In the genomic region with DNA sequence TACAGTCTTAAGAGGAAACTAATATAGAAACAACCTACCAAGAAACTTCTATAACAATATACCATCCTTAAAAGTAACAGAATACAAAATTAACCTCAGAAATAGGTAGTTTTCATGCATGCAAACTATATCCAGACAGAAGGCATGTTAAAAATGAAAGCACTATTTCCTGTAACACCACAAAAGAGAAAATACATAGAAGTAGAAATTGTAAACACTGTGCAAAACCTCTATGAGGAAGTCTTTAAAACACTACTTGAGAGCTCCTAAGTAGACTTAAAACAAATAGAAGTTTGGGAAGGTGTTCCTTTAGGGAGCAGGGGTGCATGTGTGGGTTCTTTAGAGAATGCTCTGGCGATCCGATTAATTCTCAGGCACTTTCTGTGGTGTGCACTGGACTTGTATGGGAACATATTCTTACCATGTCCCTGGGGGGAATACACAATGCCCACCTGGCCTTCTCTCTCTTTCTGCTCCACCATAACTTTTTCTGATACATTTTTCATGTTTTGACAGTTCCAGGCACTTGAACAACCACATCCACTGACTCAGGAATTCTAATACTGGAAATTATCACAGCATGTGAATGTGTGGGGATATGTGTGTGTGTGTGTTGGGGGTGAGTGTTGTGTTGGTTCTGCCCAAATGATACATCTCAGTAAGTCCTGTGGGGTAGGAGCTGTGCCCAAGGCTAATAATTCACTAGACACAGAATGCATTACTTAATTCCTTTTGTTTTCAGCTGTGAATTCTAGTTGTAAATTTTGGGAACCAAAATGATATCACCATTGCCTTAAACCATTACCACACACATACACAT, we compare ENCODE assay signal across 12 cellular contexts.
DNase-seq lines count a peak whose midpoint lies in the region; ATAC-seq and TF ChIP-seq lines count a peak whose summit lies in the region.
"Had no signal": no experiment of that assay in that cellular context is flagged by ENCODE, and none has a peak within 500 bp of the region (broad histone marks: within the 10 kb centered on the region; RNA-seq: fewer than 3 reads in every experiment).

No MANE protein-coding gene starts in this region.

- H3K27me3 Mint-ChIP-seq in effector memory CD8-positive, alpha-beta T cell, result no peaks in the 10 kb centered on the region

- no peak overlapping the region for H2AK5ac ChIP-seq in IMR-90 (ENCODE audit: low read depth, low read length)

- H4K8ac ChIP-seq in IMR-90 (ENCODE audit: low read depth in 2 of 2, low read length in 2 of 2), result no peak overlapping the region

- H3K4me2 ChIP-seq in IMR-90 (ENCODE audit: low read depth, low read length), result no peak overlapping the region

- CTCF ChIA-PET in IMR-90 (lab: Yijun Ruan, JAX), result no interaction called here

- H3K27ac Mint-ChIP-seq in effector memory CD8-positive, alpha-beta T cell, result peak overlapping the region; percentile 77 to 86

- no TSS peak for BruUV-seq in IMR-90 (replicated peaks; lab: Mats Ljungman, UMichigan)

- H2BK120ac ChIP-seq in IMR-90 (ENCODE audit: low read depth, low read length), result no peak overlapping the region

- intact Hi-C loops in IMR-90 (cut with micrococcal nuclease), result no loop called here
- intact Hi-C loops in left cardiac atrium (cut with DNase I), result loop anchor here in 1 of 2 donors (10.0 kb wide), 1 partner anchor 868 kb away; a partner anchor contains a TSS

- H3K9me3 ChIP-seq in IMR-90 (ENCODE audit: control insufficient read depth, insufficient read depth, low read length) (no peaks in the 10 kb centered on the region), SJCRH30 (replicated peaks) (no peaks in the 10 kb centered on the region)

- 0 out of 2 replicates have a peak overlapping the region, but pooled peaks have one; percentile 35 for H3K14ac ChIP-seq in IMR-90 (replicated peaks; ENCODE audit: low read depth, low read length)

- ATAC-seq in GM18858 (IDR thresholded peaks at IDR 0.05; ENCODE audit: unreplicated experiment) (peak; percentile 59), GM21526 (IDR thresholded peaks at IDR 0.05; ENCODE audit: low FRiP score, unreplicated experiment) (peak; percentile 57), IMR-90 (ENCODE audit: low read depth) (no peak), HG02973 (IDR thresholded peaks at IDR 0.05; ENCODE audit: unreplicated experiment) (no peak), left cardiac atrium (no peak)
- peak; percentile 49 for ATAC-seq in effector memory CD8-positive, alpha-beta T cell (replicated peaks)
- ATAC-seq: left lobe of liver had no signal

- H3K79me1 ChIP-seq in IMR-90 (ENCODE audit: low read depth in 1 of 2, low read length in 2 of 2), result no peaks in the 10 kb centered on the region

- H3K36me3 ChIP-seq in IMR-90 (ENCODE audit: control insufficient read depth, insufficient read depth, low read length), result no peaks in the 10 kb centered on the region
- H3K36me3 ChIP-seq in SJCRH30, result no peaks in the 10 kb centered on the region

- WGBS in IMR-90 (ENCODE audit: extremely low coverage in 2 of 2, insufficient read length in 1 of 2), 2 experiments, result no CpG with 5 or more reads among the region's 2 CpGs

- H4K91ac ChIP-seq in IMR-90 (ENCODE audit: insufficient read depth, low read depth, low read length), result no peak overlapping the region

- POLR2A ChIA-PET in IMR-90 (lab: Charles Lee; ENCODE audit: unreplicated experiment), result no interaction called here

- peaks cover 20 to 27% of the 10 kb centered on the region in 2 donors for H3K4me1 Mint-ChIP-seq in effector memory CD8-positive, alpha-beta T cell (ENCODE audit: low read depth in 2 of 2)

- H2BK5ac ChIP-seq in IMR-90 (ENCODE audit: low read depth, low read length, poor library complexity, severe bottlenecking), result no peak overlapping the region

- H3K9me3 Mint-ChIP-seq in effector memory CD8-positive, alpha-beta T cell, result peaks cover 0 to 1% of the 10 kb centered on the region in 2 donors

- no peak overlapping the region for H2AFZ ChIP-seq in IMR-90 (replicated peaks; ENCODE audit: low read length, poor library complexity)

- dilution Hi-C loops in IMR-90 (cut with HindIII; ENCODE audit: low sequenced_read_pairs, unreplicated experiment), result no loop called here

- no peak overlapping the region for H4K5ac ChIP-seq in IMR-90 (ENCODE audit: low read depth, low read length)

- H2BK15ac ChIP-seq in IMR-90 (ENCODE audit: low read depth, low read length), result no peak overlapping the region

- H2BK20ac ChIP-seq in IMR-90 (ENCODE audit: low read depth, low read length), result no peak overlapping the region

- no peak overlapping the region for H3K23ac ChIP-seq in IMR-90 (ENCODE audit: low read depth, low read length)

- H3K4me1 ChIP-seq in IMR-90 (ENCODE audit: control insufficient read depth, insufficient read depth, low read length) (no peaks in the 10 kb centered on the region), SJCRH30 (no peaks in the 10 kb centered on the region)

- H3K9me1 ChIP-seq in IMR-90 (ENCODE audit: insufficient read depth, low read length), result no peaks in the 10 kb centered on the region

- H3K27me3 ChIP-seq in IMR-90 (ENCODE audit: control insufficient read depth, insufficient read depth, low read length) (no peaks in the 10 kb centered on the region), SJCRH30 (no peaks in the 10 kb centered on the region)

- peak overlapping the region; percentile 38 for H3K4me3 Mint-ChIP-seq in effector memory CD8-positive, alpha-beta T cell

- no peaks in the 10 kb centered on the region for H3K36me3 Mint-ChIP-seq in effector memory CD8-positive, alpha-beta T cell (ENCODE audit: insufficient read depth)

- H3K4me3 ChIP-seq in IMR-90 (ENCODE audit: insufficient read depth, low read depth, low read length), result no peak overlapping the region
- no peak overlapping the region for H3K4me3 ChIP-seq in SJCRH30

- TF ChIP-seq RAD21 in IMR-90 (IDR thresholded peaks at IDR 0.05; ENCODE audit: low read length), result no peak

- H3K9ac ChIP-seq in IMR-90 (ENCODE audit: low read depth, low read length), result no peak overlapping the region

- H3K18ac ChIP-seq in IMR-90 (ENCODE audit: low read depth, low read length), result no peak overlapping the region

- DNase-seq in IMR-90 (no peak), NCI-H2227 treated with DMSO at 0.1 percent for 48 hours (lab: John Stamatoyannopoulos, UW) (no peak), SJCRH30 (no peak), left cardiac atrium (no peak)
- no peak for DNase-seq in effector memory CD8-positive, alpha-beta T cell
- DNase-seq: dermis blood vessel endothelial cell; RPMI8226; stimulated activated CD4-positive, alpha-beta T cell treated with anti-CD3 and anti-CD28 coated beads, Interleukin-12 subunit alpha, Interleukin-12 subunit beta, amount 100 ng/mL, for 4 hours had no signal

- H3K4ac ChIP-seq in IMR-90 (ENCODE audit: low read depth, low read length), result no peak overlapping the region

- TF ChIP-seq CTCF in IMR-90 (conservative IDR thresholded peaks at IDR 0.05; ENCODE audit: low read depth, low read length), result no peak

- H3K27ac ChIP-seq in IMR-90 (ENCODE audit: insufficient read depth, low read length), result no peak overlapping the region
- H3K27ac ChIP-seq in SJCRH30, result no peak overlapping the region

- no peaks in the 10 kb centered on the region for H4K20me1 ChIP-seq in IMR-90 (ENCODE audit: insufficient read depth, low read length)

- in situ Hi-C loops in IMR-90 (cut with MboI; ENCODE audit: low sequenced_read_pairs), result no loop called here

- no peak for TF ChIP-seq POLR2A in IMR-90 (IDR thresholded peaks at IDR 0.05; ENCODE audit: low read depth, low read length)

- no peak overlapping the region for H2AK9ac ChIP-seq in IMR-90 (replicated peaks; ENCODE audit: low read depth, low read length, poor library complexity)

- no peak overlapping the region for H3K56ac ChIP-seq in IMR-90 (ENCODE audit: extremely low read depth, insufficient read depth, low read length)

TF ChIP-seq in IMR-90, 13 proteins besides CTCF, POLR2A, EP300 and RAD21:
- TF ChIP-seq CHD1 (IDR thresholded peaks at IDR 0.05; ENCODE audit: low read depth, low read length) (no peak), MXI1 (IDR thresholded peaks at IDR 0.05; ENCODE audit: borderline replicate concordance, low read depth, low read length) (no peak), MAZ (IDR thresholded peaks at IDR 0.05; ENCODE audit: borderline replicate concordance, low read depth, low read length) (no peak), SMC3 (IDR thresholded peaks at IDR 0.05; ENCODE audit: low read depth, low read length) (no peak), RCOR1 (IDR thresholded peaks at IDR 0.05; ENCODE audit: insufficient replicate concordance, low read length) (no peak), BHLHE40 (IDR thresholded peaks at IDR 0.05; ENCODE audit: low read depth, low read length) (no peak), RFX5 (IDR thresholded peaks at IDR 0.05; ENCODE audit: low read depth, low read length) (no peak)

Comparison
In these comparisons a context has a peak if more than half of its experiments do, and no peak if none do; other contexts are left out.
1. ATAC-seq: peak in GM18858 (single experiment), GM21526 (single experiment) and effector memory CD8-positive, alpha-beta T cell (single experiment); none in IMR-90 (single experiment), HG02973 (single experiment) and left cardiac atrium (0 of 2).